In genomic region chr19:36915992-36916830, GRCh38 we compare ENCODE assay signal across 8 cellular contexts. TPM values are rescaled to one million over a fixed set of nuclear protein-coding genes. Genes with fewer than 3 reads are reported as not detected.
A peak's percentile ranks its signal among the peaks of the same experiment; 100 is the strongest.
DNase-seq lines count a peak whose midpoint lies in the region; ATAC-seq and TF ChIP-seq lines count a peak whose summit lies in the region.

Gene ZNF568 (plus strand): TSS chr19:36916332. CDS start chr19:36922771, 6,439 bp downstream.
Gene ZNF829 (minus strand): TSS chr19:36916291. CDS start chr19:36915167, 1,124 bp downstream.

- 0 out of 2 replicates have a peak, but pooled peaks have one; percentile 18 for TF ChIP-seq POLR2A in IMR-90 (IDR thresholded peaks at IDR 0.05; ENCODE audit: low read depth, low read length)

- H3K4ac ChIP-seq in IMR-90 (ENCODE audit: low read depth, low read length) = peak within 1 kb of the TSS; percentile 98

- peaks cover 15 to 16% of the 10 kb centered on the region in 2 experiments for H3K79me1 ChIP-seq in IMR-90 (ENCODE audit: low read depth in 1 of 2, low read length in 2 of 2)

- peak within 1 kb of the TSS; percentile 92 for H3K4me2 ChIP-seq in IMR-90 (ENCODE audit: low read depth, low read length)

- peak within 1 kb of the TSS; percentile 39; the same call in 1 of the 2 replicates for H2AK5ac ChIP-seq in IMR-90 (ENCODE audit: low read depth, low read length)

- peak; percentile 89 for ATAC-seq in GM21423 (IDR thresholded peaks at IDR 0.05; ENCODE audit: unreplicated experiment)
- ATAC-seq in IMR-90 (ENCODE audit: low read depth) = peak; percentile 97
- ATAC-seq in activated naive CD4-positive, alpha-beta T cell treated with anti-CD3 and anti-CD28 coated beads, Interleukin-2, amount 50 U/mL, for 72 hours = peak; percentile 95 to 98

- H4K5ac ChIP-seq in IMR-90 (ENCODE audit: low read depth, low read length) = peak within 1 kb of the TSS; percentile 94

- POLR2A ChIA-PET in IMR-90 (lab: Charles Lee; ENCODE audit: unreplicated experiment) = no interaction called here

- peaks cover 10% of the 10 kb centered on the region for H3K9me3 Mint-ChIP-seq in Calu3 (ENCODE audit: low read depth, unreplicated experiment)
- H3K9me3 Mint-ChIP-seq in activated naive CD4-positive, alpha-beta T cell treated with anti-CD3 and anti-CD28 coated beads, Interleukin-2, amount 50 U/mL, for 72 hours = peaks cover 9 to 37% of the 10 kb centered on the region in 2 donors

- peaks cover 18% of the 10 kb centered on the region for H3K36me3 Mint-ChIP-seq in Calu3 (ENCODE audit: insufficient read depth, unreplicated experiment)
- peaks cover 60 to 90% of the 10 kb centered on the region in 2 donors for H3K36me3 Mint-ChIP-seq in activated naive CD4-positive, alpha-beta T cell treated with anti-CD3 and anti-CD28 coated beads, Interleukin-2, amount 50 U/mL, for 72 hours

- H2BK120ac ChIP-seq in IMR-90 (ENCODE audit: low read depth, low read length) = peak within 1 kb of the TSS; percentile 97

- H3K14ac ChIP-seq in IMR-90 (replicated peaks; ENCODE audit: low read depth, low read length) = peak within 1 kb of the TSS; percentile 86

- no peaks in the 10 kb centered on the region for H3K27me3 Mint-ChIP-seq in Calu3 (ENCODE audit: unreplicated experiment)

- H4K91ac ChIP-seq in IMR-90 (ENCODE audit: insufficient read depth, low read depth, low read length) = peak within 1 kb of the TSS; percentile 99

- H3K9ac ChIP-seq in IMR-90 (ENCODE audit: low read depth, low read length) = peak within 1 kb of the TSS; percentile 96

- H3K36me3 ChIP-seq in IMR-90 (ENCODE audit: control insufficient read depth, insufficient read depth, low read length) (peaks cover 3% of the 10 kb centered on the region), SJSA1 (no peaks in the 10 kb centered on the region)

- H3K4me1 Mint-ChIP-seq in Calu3 (ENCODE audit: low read depth, unreplicated experiment) = peaks cover 8% of the 10 kb centered on the region

- peak within 1 kb of the TSS; percentile 100 for H2AFZ ChIP-seq in IMR-90 (replicated peaks; ENCODE audit: low read length, poor library complexity)

- BruUV-seq in Calu3 (replicated peaks; lab: Mats Ljungman, UMichigan) (TSS peak; percentile 29), IMR-90 (replicated peaks; lab: Mats Ljungman, UMichigan) (no TSS peak)

- H2BK5ac ChIP-seq in IMR-90 (ENCODE audit: low read depth, low read length, poor library complexity, severe bottlenecking) = peak within 1 kb of the TSS; percentile 98

- CTCF ChIA-PET in Calu3 (lab: Charles Lee) = no interaction called here
- CTCF ChIA-PET in IMR-90 (lab: Yijun Ruan, JAX) = no interaction called here

- dilution Hi-C loops in IMR-90 (cut with HindIII; ENCODE audit: low sequenced_read_pairs, unreplicated experiment) = no loop called here

- H3K56ac ChIP-seq in IMR-90 (ENCODE audit: extremely low read depth, insufficient read depth, low read length) = peak within 1 kb of the TSS; percentile 94

- intact Hi-C loops in Calu3 (cut with micrococcal nuclease; ENCODE audit: unreplicated experiment) (no loop called here), IMR-90 (cut with micrococcal nuclease) (loop anchor here (1.0 to 5.0 kb wide), 2 partner anchors 57 to 64 kb away; partner anchors contain the start of gene ZNF345)

- peak within 1 kb of the TSS; percentile 95 for H3K18ac ChIP-seq in IMR-90 (ENCODE audit: low read depth, low read length)

- WGBS in IMR-90 (ENCODE audit: extremely low coverage in 2 of 2, insufficient read length in 1 of 2), 2 experiments = 0 to 100% methylated on average over 2 to 27 of the region's 57 CpGs

- H3K4me3 ChIP-seq in IMR-90 (ENCODE audit: insufficient read depth, low read depth, low read length) = peak within 1 kb of the TSS; percentile 87
- peak within 1 kb of the TSS; percentile 36 for H3K4me3 ChIP-seq in SJSA1

- DNase-seq in Calu3 (peak; percentile 85), IMR-90 (peak; percentile 83), SJSA1 (ENCODE audit: low read depth in 1 of 2, low spot score in 2 of 2) (peak; percentile 13 to 45), glomerular endothelial cell (ENCODE audit: extremely low read depth, low read depth, low spot score) (peak; percentile 64), nucleus accumbens (lab: John Stamatoyannopoulos, UW) (peak; percentile 24 to 98 (median 89)), superior temporal gyrus (ENCODE audit: extremely low spot score) (peak; percentile 92)
- DNase-seq in activated naive CD4-positive, alpha-beta T cell treated with anti-CD3 and anti-CD28 coated beads, Interleukin-2, amount 50 U/mL, for 72 hours (ENCODE audit: low spot score in 2 of 2) = peak; percentile 87 to 89

- TF ChIP-seq RAD21 in IMR-90 (IDR thresholded peaks at IDR 0.05; ENCODE audit: low read length) = peak; percentile 46; the same call in 1 of the 2 replicates

- peak within 1 kb of the TSS; percentile 97 for H3K4me3 Mint-ChIP-seq in Calu3 (ENCODE audit: low read depth, unreplicated experiment)

- H3K9me3 ChIP-seq in IMR-90 (ENCODE audit: control insufficient read depth, insufficient read depth, low read length) (peaks cover 2% of the 10 kb centered on the region; the same call in 1 of the 2 replicates), SJSA1 (replicated peaks) (peaks cover 21% of the 10 kb centered on the region)

- H3K27me3 ChIP-seq in IMR-90 (ENCODE audit: control insufficient read depth, insufficient read depth, low read length) (no peaks in the 10 kb centered on the region), SJSA1 (replicated peaks) (no peaks in the 10 kb centered on the region)

- no peaks in the 10 kb centered on the region for H3K4me1 ChIP-seq in IMR-90 (ENCODE audit: control insufficient read depth, insufficient read depth, low read length)
- H3K4me1 ChIP-seq in SJSA1 (replicated peaks) = no peaks in the 10 kb centered on the region

- peak within 1 kb of the TSS; percentile 84 for H3K27ac Mint-ChIP-seq in Calu3 (ENCODE audit: unreplicated experiment)
- H3K27ac Mint-ChIP-seq in activated naive CD4-positive, alpha-beta T cell treated with anti-CD3 and anti-CD28 coated beads, Interleukin-2, amount 50 U/mL, for 72 hours = peak within 1 kb of the TSS; percentile 93 to 96

- H2BK20ac ChIP-seq in IMR-90 (ENCODE audit: low read depth, low read length) = peak within 1 kb of the TSS; percentile 77; the same call in 1 of the 2 replicates

- in situ Hi-C loops in IMR-90 (cut with MboI; ENCODE audit: low sequenced_read_pairs) = no loop called here

- peak; percentile 64 for TF ChIP-seq CTCF in Calu3 (IDR thresholded peaks at IDR 0.05; ENCODE audit: unreplicated experiment)
- TF ChIP-seq CTCF in IMR-90 (conservative IDR thresholded peaks at IDR 0.05; ENCODE audit: low read depth, low read length) = peak; percentile 63

- H3K27ac ChIP-seq in IMR-90 (ENCODE audit: insufficient read depth, low read length) (peak within 1 kb of the TSS; percentile 98), SJSA1 (no peak within 1 kb of the TSS)

- H2AK9ac ChIP-seq in IMR-90 (replicated peaks; ENCODE audit: low read depth, low read length, poor library complexity) = peak within 1 kb of the TSS; percentile 96

- no peaks in the 10 kb centered on the region for H4K20me1 ChIP-seq in IMR-90 (ENCODE audit: insufficient read depth, low read length)

- peak within 1 kb of the TSS; percentile 95 to 98 for H4K8ac ChIP-seq in IMR-90 (ENCODE audit: low read depth in 2 of 2, low read length in 2 of 2)

- peak within 1 kb of the TSS; percentile 25; the same call in 1 of the 3 replicates for H2BK15ac ChIP-seq in IMR-90 (ENCODE audit: low read depth, low read length)

- peak within 1 kb of the TSS; percentile 37 for H3K23ac ChIP-seq in IMR-90 (ENCODE audit: low read depth, low read length)

- H3K9me1 ChIP-seq in IMR-90 (ENCODE audit: insufficient read depth, low read length) = no peaks in the 10 kb centered on the region

TF ChIP-seq in IMR-90, 13 proteins besides CTCF, POLR2A, EP300 and RAD21 (continues in another document):
- TF ChIP-seq RCOR1 (IDR thresholded peaks at IDR 0.05; ENCODE audit: insufficient replicate concordance, low read length) (no peak), CEBPB (IDR thresholded peaks at IDR 0.05; ENCODE audit: low read depth, low read length) (peak; percentile 61), FOS (IDR thresholded peaks at IDR 0.05; ENCODE audit: low read depth, low read length) (no peak), USF2 (IDR thresholded peaks at IDR 0.05; ENCODE audit: low read depth, low read length) (no peak), CHD1 (IDR thresholded peaks at IDR 0.05; ENCODE audit: low read depth, low read length) (no peak), RFX5 (IDR thresholded peaks at IDR 0.05; ENCODE audit: low read depth, low read length) (no peak), BHLHE40 (IDR thresholded peaks at IDR 0.05; ENCODE audit: low read depth, low read length) (no peak), MAFK (IDR thresholded peaks at IDR 0.05; ENCODE audit: low read depth, low read length) (no peak), MAZ (IDR thresholded peaks at IDR 0.05; ENCODE audit: borderline replicate concordance, low read depth, low read length) (0 out of 2 replicates have a peak, but pooled peaks have one; percentile 17)

RNA-seq across cellular contexts. Expression of gene ZNF568, which starts in this region (rescaled TPM):
- total RNA-seq in Calu3 (2022) (4.4 and 4.9 TPM in 2 replicates), IMR-90 (2012; rRNA removed) (7.3 and 10.6 TPM in 2 replicates), glomerular endothelial cell (5.3 and 12.0 TPM in 2 replicates)
- polyA plus RNA-seq in IMR-90 (2012; rRNA removed) = 2.3 and 3.0 TPM in 2 replicates
- polyA plus RNA-seq in IMR-90 (2012; cell fraction: cytosol; rRNA removed) = 1.7 and 2.5 TPM in 2 replicates
- polyA plus RNA-seq in IMR-90 (2012; cell fraction: nucleus; rRNA removed; ENCODE audit: low replicate concordance) = 1.2 and 4.2 TPM in 2 replicates
- total RNA-seq in SJSA1 (2014; rRNA removed; shearing (Covaris generic)) = 0.47 TPM in 1 of 2 replicates, not detected in the other
- total RNA-seq in activated naive CD4-positive, alpha-beta T cell treated with anti-CD3 and anti-CD28 coated beads, Interleukin-2, amount 50 U/mL, for 72 hours = 1 to 10 TPM; 4.5 to 8.9 TPM

RNA-seq across cellular contexts. Expression of gene ZNF829, which starts in this region (rescaled TPM):
- total RNA-seq in Calu3 (2022) (2.6 and 3.0 TPM in 2 replicates), IMR-90 (2012; rRNA removed) (3.0 and 3.3 TPM in 2 replicates), glomerular endothelial cell (1.5 and 1.9 TPM in 2 replicates)
- polyA plus RNA-seq in IMR-90 (2012; rRNA removed) = 0.46 and 0.58 TPM in 2 replicates
- polyA plus RNA-seq in IMR-90 (2012; cell fraction: cytosol; rRNA removed) = 0.19 and 0.25 TPM in 2 replicates
- 0.23 and 0.56 TPM in 2 replicates for polyA plus RNA-seq in IMR-90 (2012; cell fraction: nucleus; rRNA removed; ENCODE audit: low replicate concordance)
- 0.03 and 0.37 TPM in 2 replicates for total RNA-seq in SJSA1 (2014; rRNA removed; shearing (Covaris generic))
- 1 to 10 TPM; 3.4 to 4.9 TPM for total RNA-seq in activated naive CD4-positive, alpha-beta T cell treated with anti-CD3 and anti-CD28 coated beads, Interleukin-2, amount 50 U/mL, for 72 hours

Comparison
In these comparisons a context has a peak if more than half of its experiments do, and no peak if none do; other contexts are left out.
1. Peak in DNase-seq and H3K4me3 ChIP-seq in SJSA1; RNA of the genes that start here not detected or under 1 TPM.
2. DNase-seq: peak in every context shown above with its lines; median percentile 92 in superior temporal gyrus; 89 in nucleus accumbens; 88 in activated naive CD4-positive, alpha-beta T cell treated with anti-CD3 and anti-CD28 coated beads, Interleukin-2, amount 50 U/mL, for 72 hours; 85 in Calu3; 83 in IMR-90; 64 in glomerular endothelial cell; 29 in SJSA1.